ENCODE assay signal across 1 cellular context in the genomic region with DNA sequence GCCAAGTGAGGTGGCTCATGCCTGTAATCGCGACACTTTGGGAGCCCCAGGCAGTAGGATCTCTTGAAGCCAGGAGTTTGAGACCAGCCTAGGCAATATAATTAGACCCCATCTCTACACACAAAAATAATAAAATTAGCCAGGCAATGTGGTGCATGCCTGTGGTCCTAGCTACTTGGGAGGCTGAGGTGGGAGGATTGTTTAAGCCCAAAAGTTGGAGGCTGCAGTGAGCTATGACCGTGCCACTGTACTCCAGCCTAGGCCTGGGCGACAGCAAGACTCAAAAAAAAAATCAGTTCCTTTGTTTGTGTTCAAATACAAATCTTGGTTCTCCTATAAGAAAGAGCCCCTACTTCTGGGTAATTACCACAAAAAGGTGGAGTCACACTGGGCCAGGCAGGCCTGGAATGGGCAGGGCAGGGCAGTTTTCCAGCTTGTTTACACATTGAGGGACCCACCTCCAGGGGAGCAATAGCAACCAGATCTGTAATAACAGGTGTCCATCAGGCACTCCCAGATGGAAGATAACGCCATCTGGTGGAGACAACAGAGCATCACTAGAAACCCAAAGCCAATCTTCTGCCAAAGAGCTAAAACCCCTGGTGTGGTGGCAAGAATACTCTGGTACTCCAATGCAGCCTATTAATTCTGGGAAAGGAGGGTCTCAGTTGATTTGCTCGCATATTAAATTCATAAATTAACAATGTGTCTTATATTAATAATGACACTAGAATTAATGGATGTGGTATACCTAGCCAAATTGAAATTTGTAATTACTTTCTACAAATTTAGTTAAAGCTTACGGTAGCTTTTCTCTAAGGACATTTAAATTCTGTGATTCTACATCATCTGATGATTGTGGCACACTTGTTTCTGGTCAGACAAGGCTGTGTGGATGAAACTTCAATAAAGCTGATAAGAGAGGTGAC.
TF ChIP-seq lines count a peak whose summit lies in the region.

No MANE protein-coding gene starts in this region.

TF ChIP-seq in HepG2, 621 proteins besides CTCF, POLR2A, EP300 and RAD21 (continued from another document and continues in another):
- TF ChIP-seq, protein P1, sequence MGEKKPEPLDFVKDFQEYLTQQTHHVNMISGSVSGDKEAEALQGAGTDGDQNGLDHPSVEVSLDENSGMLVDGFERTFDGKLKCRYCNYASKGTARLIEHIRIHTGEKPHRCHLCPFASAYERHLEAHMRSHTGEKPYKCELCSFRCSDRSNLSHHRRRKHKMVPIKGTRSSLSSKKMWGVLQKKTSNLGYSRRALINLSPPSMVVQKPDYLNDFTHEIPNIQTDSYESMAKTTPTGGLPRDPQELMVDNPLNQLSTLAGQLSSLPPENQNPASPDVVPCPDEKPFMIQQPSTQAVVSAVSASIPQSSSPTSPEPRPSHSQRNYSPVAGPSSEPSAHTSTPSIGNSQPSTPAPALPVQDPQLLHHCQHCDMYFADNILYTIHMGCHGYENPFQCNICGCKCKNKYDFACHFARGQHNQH (CRISPR knock-in tag; IDR thresholded peaks at IDR 0.05): peak; percentile 76; the same call in 1 of the 2 replicates
- TF ChIP-seq ZNF792 (CRISPR knock-in tag; IDR thresholded peaks at IDR 0.05) (peak; percentile 27; the same call in 1 of the 2 replicates), ZSCAN9 (CRISPR knock-in tag; IDR thresholded peaks at IDR 0.05; ENCODE audit: borderline replicate concordance) (no peak), FOXK1 (CRISPR knock-in tag; IDR thresholded peaks at IDR 0.05; ENCODE audit: borderline replicate concordance, low read depth) (peak; percentile 94), DR1 (CRISPR knock-in tag; IDR thresholded peaks at IDR 0.05) (no peak), HNF4G (IDR thresholded peaks at IDR 0.05; ENCODE audit: borderline replicate concordance, low read depth, low read length) (no peak), HNF4G (CRISPR knock-in tag; IDR thresholded peaks at IDR 0.05; ENCODE audit: borderline replicate concordance, low read depth) (no peak), ZNF770 (CRISPR knock-in tag; IDR thresholded peaks at IDR 0.05) (peak; percentile 96), ZNF230 (CRISPR knock-in tag; IDR thresholded peaks at IDR 0.05) (no peak), ZNF382 (CRISPR knock-in tag; IDR thresholded peaks at IDR 0.05; ENCODE audit: borderline replicate concordance) (no peak), RERE (CRISPR knock-in tag; IDR thresholded peaks at IDR 0.05; ENCODE audit: low read depth) (no peak), TOE1 (CRISPR knock-in tag; IDR thresholded peaks at IDR 0.05) (no peak), YEATS2 (CRISPR knock-in tag; IDR thresholded peaks at IDR 0.05; ENCODE audit: borderline replicate concordance) (peak; percentile 60; the same call in 1 of the 2 replicates), FOXA3 (CRISPR knock-in tag; IDR thresholded peaks at IDR 0.05) (peak; percentile 97), ZNF891 (CRISPR knock-in tag; IDR thresholded peaks at IDR 0.05) (no peak), TBP (CRISPR knock-in tag; IDR thresholded peaks at IDR 0.05) (no peak), RELA (CRISPR knock-in tag; IDR thresholded peaks at IDR 0.05) (no peak), ATF5 (CRISPR knock-in tag; IDR thresholded peaks at IDR 0.05; ENCODE audit: low read depth) (no peak), MIER3 (CRISPR knock-in tag; IDR thresholded peaks at IDR 0.05; ENCODE audit: borderline replicate concordance) (no peak), ZNF224 (CRISPR knock-in tag; IDR thresholded peaks at IDR 0.05) (no peak), ZNF724P (CRISPR knock-in tag; IDR thresholded peaks at IDR 0.05; ENCODE audit: borderline replicate concordance) (no peak), ZNF609 (CRISPR knock-in tag; IDR thresholded peaks at IDR 0.05; ENCODE audit: borderline replicate concordance) (peak; percentile 23; the same call in 1 of the 2 replicates), ZEB1 (IDR thresholded peaks at IDR 0.05; ENCODE audit: insufficient replicate concordance, low read depth) (peak; percentile 39), ARID3A (IDR thresholded peaks at IDR 0.05; ENCODE audit: low read depth, low read length) (peak; percentile 83; the same call in 1 of the 2 replicates), NBN (conservative IDR thresholded peaks at IDR 0.05) (no peak)
- TF ChIP-seq, protein P2, sequence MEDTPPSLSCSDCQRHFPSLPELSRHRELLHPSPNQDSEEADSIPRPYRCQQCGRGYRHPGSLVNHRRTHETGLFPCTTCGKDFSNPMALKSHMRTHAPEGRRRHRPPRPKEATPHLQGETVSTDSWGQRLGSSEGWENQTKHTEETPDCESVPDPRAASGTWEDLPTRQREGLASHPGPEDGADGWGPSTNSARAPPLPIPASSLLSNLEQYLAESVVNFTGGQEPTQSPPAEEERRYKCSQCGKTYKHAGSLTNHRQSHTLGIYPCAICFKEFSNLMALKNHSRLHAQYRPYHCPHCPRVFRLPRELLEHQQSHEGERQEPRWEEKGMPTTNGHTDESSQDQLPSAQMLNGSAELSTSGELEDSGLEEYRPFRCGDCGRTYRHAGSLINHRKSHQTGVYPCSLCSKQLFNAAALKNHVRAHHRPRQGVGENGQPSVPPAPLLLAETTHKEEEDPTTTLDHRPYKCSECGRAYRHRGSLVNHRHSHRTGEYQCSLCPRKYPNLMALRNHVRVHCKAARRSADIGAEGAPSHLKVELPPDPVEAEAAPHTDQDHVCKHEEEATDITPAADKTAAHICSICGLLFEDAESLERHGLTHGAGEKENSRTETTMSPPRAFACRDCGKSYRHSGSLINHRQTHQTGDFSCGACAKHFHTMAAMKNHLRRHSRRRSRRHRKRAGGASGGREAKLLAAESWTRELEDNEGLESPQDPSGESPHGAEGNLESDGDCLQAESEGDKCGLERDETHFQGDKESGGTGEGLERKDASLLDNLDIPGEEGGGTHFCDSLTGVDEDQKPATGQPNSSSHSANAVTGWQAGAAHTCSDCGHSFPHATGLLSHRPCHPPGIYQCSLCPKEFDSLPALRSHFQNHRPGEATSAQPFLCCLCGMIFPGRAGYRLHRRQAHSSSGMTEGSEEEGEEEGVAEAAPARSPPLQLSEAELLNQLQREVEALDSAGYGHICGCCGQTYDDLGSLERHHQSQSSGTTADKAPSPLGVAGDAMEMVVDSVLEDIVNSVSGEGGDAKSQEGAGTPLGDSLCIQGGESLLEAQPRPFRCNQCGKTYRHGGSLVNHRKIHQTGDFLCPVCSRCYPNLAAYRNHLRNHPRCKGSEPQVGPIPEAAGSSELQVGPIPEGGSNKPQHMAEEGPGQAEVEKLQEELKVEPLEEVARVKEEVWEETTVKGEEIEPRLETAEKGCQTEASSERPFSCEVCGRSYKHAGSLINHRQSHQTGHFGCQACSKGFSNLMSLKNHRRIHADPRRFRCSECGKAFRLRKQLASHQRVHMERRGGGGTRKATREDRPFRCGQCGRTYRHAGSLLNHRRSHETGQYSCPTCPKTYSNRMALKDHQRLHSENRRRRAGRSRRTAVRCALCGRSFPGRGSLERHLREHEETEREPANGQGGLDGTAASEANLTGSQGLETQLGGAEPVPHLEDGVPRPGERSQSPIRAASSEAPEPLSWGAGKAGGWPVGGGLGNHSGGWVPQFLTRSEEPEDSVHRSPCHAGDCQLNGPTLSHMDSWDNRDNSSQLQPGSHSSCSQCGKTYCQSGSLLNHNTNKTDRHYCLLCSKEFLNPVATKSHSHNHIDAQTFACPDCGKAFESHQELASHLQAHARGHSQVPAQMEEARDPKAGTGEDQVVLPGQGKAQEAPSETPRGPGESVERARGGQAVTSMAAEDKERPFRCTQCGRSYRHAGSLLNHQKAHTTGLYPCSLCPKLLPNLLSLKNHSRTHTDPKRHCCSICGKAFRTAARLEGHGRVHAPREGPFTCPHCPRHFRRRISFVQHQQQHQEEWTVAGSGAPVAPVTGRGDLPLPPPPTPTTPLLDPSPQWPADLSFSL (CRISPR knock-in tag; IDR thresholded peaks at IDR 0.05): no peak
